12 cellular contexts compared by ENCODE assay signal in the genomic region with DNA sequence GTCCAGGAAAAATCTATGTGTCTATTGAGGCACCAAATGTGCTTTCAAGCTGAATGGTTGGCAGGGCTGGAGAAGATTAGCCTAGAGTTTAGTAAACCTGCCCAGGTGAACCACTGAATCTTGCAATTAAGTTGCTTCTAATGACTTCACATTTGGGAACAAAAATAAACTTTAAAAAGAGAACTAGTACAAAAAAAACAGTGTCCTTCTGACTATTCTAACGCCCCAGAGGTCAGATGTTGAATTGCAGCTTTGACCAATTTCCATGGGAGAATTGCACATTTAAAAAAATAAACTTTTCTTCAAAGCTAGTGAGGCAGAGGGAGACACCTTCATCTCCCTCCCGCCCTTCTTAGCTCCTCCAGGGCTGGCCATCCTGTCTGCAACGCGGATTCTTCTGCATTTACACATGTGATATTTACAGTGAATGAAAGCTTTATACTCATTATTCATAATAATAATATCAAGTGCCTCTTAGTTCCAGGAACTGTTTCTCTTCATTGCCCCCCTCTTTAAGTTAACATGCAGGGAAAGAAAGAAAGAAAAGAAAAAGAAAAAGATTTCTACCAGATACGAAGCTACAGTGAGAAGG.
DNase-seq lines count a peak whose midpoint lies in the region; ATAC-seq and TF ChIP-seq lines count a peak whose summit lies in the region.
"Had no signal": no experiment of that assay in that cellular context is flagged by ENCODE, and none has a peak within 500 bp of the region (broad histone marks: within the 10 kb centered on the region; RNA-seq: fewer than 3 reads in every experiment).

No MANE protein-coding gene starts in this region.

- H3K4me1 ChIP-seq in SK-N-SH (ENCODE audit: control insufficient read depth in 1 of 2, insufficient read depth in 2 of 2, low read depth in 1 of 2, low read length in 1 of 2) (no peaks in the 10 kb centered on the region; a peak in 1 of 4 replicates), RWPE2 (ENCODE audit: insufficient read depth, poor library complexity, severe bottlenecking) (no peaks in the 10 kb centered on the region), thyroid gland (no peaks in the 10 kb centered on the region)

- H3K79me2 ChIP-seq in SK-N-SH (ENCODE audit: insufficient read depth) = no peaks in the 10 kb centered on the region

- H3K27me3 ChIP-seq in SK-N-SH (ENCODE audit: insufficient read depth) (no peaks in the 10 kb centered on the region), RWPE2 (ENCODE audit: insufficient read depth, poor library complexity, severe bottlenecking) (no peaks in the 10 kb centered on the region), thyroid gland (no peaks in the 10 kb centered on the region)

- no peaks in the 10 kb centered on the region for H3K9me2 ChIP-seq in SK-N-SH

- no peaks in the 10 kb centered on the region for H3F3A ChIP-seq in SK-N-SH (replicated peaks; ENCODE audit: insufficient read depth)

- DNase-seq in SK-N-SH (peak; percentile 38), RWPE2 (ENCODE audit: low spot score) (no peak), foreskin fibroblast (peak in 1 of 2 donors; percentile 10), thyroid gland (peak in 1 of 2 donors; percentile 16), ureter (ENCODE audit: low spot score) (no peak), nucleus accumbens (lab: John Stamatoyannopoulos, UW) (no peak)
- DNase-seq: activated B cell treated with CpG ODN at 0.5 μM for 24 hours; activated gamma-delta T cell; effector CD4-positive, alpha-beta T cell; NCI-H82 had no signal

- no peak overlapping the region for H3K4me3 ChIP-seq in SK-N-SH (ENCODE audit: low read depth in 2 of 2, low read length in 1 of 2)
- H3K4me3 ChIP-seq in RWPE2 (ENCODE audit: severe bottlenecking) = no peak overlapping the region
- no peak overlapping the region for H3K4me3 ChIP-seq in foreskin fibroblast (ENCODE audit: low read depth in 1 of 2, low read length in 2 of 2)
- no peak overlapping the region for H3K4me3 ChIP-seq in thyroid gland (replicated peaks in 1 of 3)

- WGBS in SK-N-SH (ENCODE audit: low lambda C conversion rate) = 26% methylated on average over 5 of the region's 5 CpGs
- WGBS in thyroid gland, 2 donors = 33 to 37% methylated on average over 5 of the region's 5 CpGs

- no peaks in the 10 kb centered on the region for H3K9me3 ChIP-seq in SK-N-SH
- H3K9me3 ChIP-seq in RWPE2 (ENCODE audit: severe bottlenecking) = no peaks in the 10 kb centered on the region
- H3K9me3 ChIP-seq in thyroid gland = no peaks in the 10 kb centered on the region

- POLR2A ChIA-PET in SK-N-SH (lab: Yijun Ruan, JAX) = no interaction called here

- H4K20me1 ChIP-seq in SK-N-SH (ENCODE audit: insufficient read depth) = no peaks in the 10 kb centered on the region

- no peak overlapping the region for H3K4me2 ChIP-seq in SK-N-SH

- H3K36me3 ChIP-seq in SK-N-SH (replicated peaks in 1 of 2; ENCODE audit: control insufficient read depth in 1 of 2, insufficient read depth in 2 of 2, low read length in 1 of 2) = no peaks in the 10 kb centered on the region
- no peaks in the 10 kb centered on the region for H3K36me3 ChIP-seq in RWPE2 (ENCODE audit: low read depth)
- H3K36me3 ChIP-seq in thyroid gland = no peaks in the 10 kb centered on the region

- intact Hi-C loops in thyroid gland (cut with DNase I) = no loop called here

- no peak for TF ChIP-seq EP300 in SK-N-SH (IDR thresholded peaks at IDR 0.05; ENCODE audit: borderline replicate concordance in 1 of 2, low read depth in 1 of 2, low read length in 1 of 2)

- CTCF ChIA-PET in SK-N-SH (lab: Yijun Ruan, JAX) = interaction anchor here (0.7 to 4.8 kb wide), 33 partner anchors 10 to 559 kb away, joined by 3 to 50 read pairs (median 4); no protein-coding TSS in a partner anchor

- H3K9ac ChIP-seq in SK-N-SH = no peak overlapping the region

- TF ChIP-seq CTCF in SK-N-SH (IDR thresholded peaks at IDR 0.05) (peak; percentile 23; the same call in 1 of the 2 replicates), RWPE2 (IDR thresholded peaks at IDR 0.05; ENCODE audit: poor library complexity, severe bottlenecking) (peak; percentile 43), foreskin fibroblast (IDR thresholded peaks at IDR 0.05; ENCODE audit: low read depth, low read length) (peak; percentile 5), thyroid gland (IDR thresholded peaks at IDR 0.05) (peak in 5 of 6 experiments; percentile 39 to 65 (median 56))

- no peak for TF ChIP-seq POLR2A in thyroid gland (IDR thresholded peaks at IDR 0.05)

- H2AFZ ChIP-seq in SK-N-SH (ENCODE audit: low read depth) = no peak overlapping the region

- no peak overlapping the region for H3K27ac ChIP-seq in SK-N-SH (ENCODE audit: low read depth in 2 of 2, low read length in 1 of 2)
- H3K27ac ChIP-seq in RWPE2 (ENCODE audit: poor library complexity, severe bottlenecking) = no peak overlapping the region
- H3K27ac ChIP-seq in thyroid gland = no peak overlapping the region

- peak; percentile 25; the same call in 1 of the 2 replicates for TF ChIP-seq RAD21 in SK-N-SH (IDR thresholded peaks at IDR 0.05; ENCODE audit: low read length)

- ATAC-seq in SK-N-SH treated with all-trans-retinoic acid at 6 μM for 48 hours (no peak), RWPE2 (ENCODE audit: low read depth) (no peak), HG03520 (IDR thresholded peaks at IDR 0.05; ENCODE audit: unreplicated experiment) (no peak)

TF ChIP-seq in SK-N-SH, 30 proteins besides CTCF, POLR2A, EP300 and RAD21:
- TF ChIP-seq, protein P1, sequence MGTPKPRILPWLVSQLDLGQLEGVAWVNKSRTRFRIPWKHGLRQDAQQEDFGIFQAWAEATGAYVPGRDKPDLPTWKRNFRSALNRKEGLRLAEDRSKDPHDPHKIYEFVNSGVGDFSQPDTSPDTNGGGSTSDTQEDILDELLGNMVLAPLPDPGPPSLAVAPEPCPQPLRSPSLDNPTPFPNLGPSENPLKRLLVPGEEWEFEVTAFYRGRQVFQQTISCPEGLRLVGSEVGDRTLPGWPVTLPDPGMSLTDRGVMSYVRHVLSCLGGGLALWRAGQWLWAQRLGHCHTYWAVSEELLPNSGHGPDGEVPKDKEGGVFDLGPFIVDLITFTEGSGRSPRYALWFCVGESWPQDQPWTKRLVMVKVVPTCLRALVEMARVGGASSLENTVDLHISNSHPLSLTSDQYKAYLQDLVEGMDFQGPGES (IDR thresholded peaks at IDR 0.05; ENCODE audit: low read depth, low read length) = no peak
- TF ChIP-seq TCF12 (IDR thresholded peaks at IDR 0.05) (no peak), RFX5 (IDR thresholded peaks at IDR 0.05; ENCODE audit: low read length) (no peak)
TF ChIP-seq in SK-N-SH: peak in this region for 0.

TF ChIP-seq in SK-N-SH treated with all-trans-retinoic acid at 6 μM for 48 hours, 23 proteins besides CTCF, POLR2A, EP300 and RAD21 (continues in another document):
- no peak for TF ChIP-seq ARNTL (CRISPR knock-in tag; IDR thresholded peaks at IDR 0.05; ENCODE audit: borderline replicate concordance, low read depth)
- no peak for TF ChIP-seq PATZ1 (CRISPR knock-in tag; IDR thresholded peaks at IDR 0.05; ENCODE audit: borderline replicate concordance)
- TF ChIP-seq, protein P2, sequence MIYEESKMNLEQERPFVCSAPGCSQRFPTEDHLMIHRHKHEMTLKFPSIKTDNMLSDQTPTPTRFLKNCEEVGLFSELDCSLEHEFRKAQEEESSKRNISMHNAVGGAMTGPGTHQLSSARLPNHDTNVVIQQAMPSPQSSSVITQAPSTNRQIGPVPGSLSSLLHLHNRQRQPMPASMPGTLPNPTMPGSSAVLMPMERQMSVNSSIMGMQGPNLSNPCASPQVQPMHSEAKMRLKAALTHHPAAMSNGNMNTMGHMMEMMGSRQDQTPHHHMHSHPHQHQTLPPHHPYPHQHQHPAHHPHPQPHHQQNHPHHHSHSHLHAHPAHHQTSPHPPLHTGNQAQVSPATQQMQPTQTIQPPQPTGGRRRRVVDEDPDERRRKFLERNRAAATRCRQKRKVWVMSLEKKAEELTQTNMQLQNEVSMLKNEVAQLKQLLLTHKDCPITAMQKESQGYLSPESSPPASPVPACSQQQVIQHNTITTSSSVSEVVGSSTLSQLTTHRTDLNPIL (CRISPR knock-in tag; IDR thresholded peaks at IDR 0.05; ENCODE audit: low read depth) = no peak
- TF ChIP-seq TOX (CRISPR knock-in tag; IDR thresholded peaks at IDR 0.05; ENCODE audit: borderline replicate concordance) = no peak
- no peak for TF ChIP-seq GLIS3 (CRISPR knock-in tag; IDR thresholded peaks at IDR 0.05)
- no peak for TF ChIP-seq PPARA (CRISPR knock-in tag; IDR thresholded peaks at IDR 0.05; ENCODE audit: borderline replicate concordance)
- TF ChIP-seq ZFP30 (CRISPR knock-in tag; IDR thresholded peaks at IDR 0.05) = no peak
- TF ChIP-seq ZFP3 (CRISPR knock-in tag; IDR thresholded peaks at IDR 0.05) = no peak

Comparison
In these comparisons a context has a peak if more than half of its experiments do, and no peak if none do; other contexts are left out.
1. CTCF ChIP-seq: peak in every context shown above with its lines; median percentile 56 in thyroid gland; 43 in RWPE2; 23 in SK-N-SH; 5 in foreskin fibroblast.